Comparison of ENCODE assay signal across 8 cellular contexts in genomic region chr1:34929497-34929852, GRCh38. TPM values are rescaled to one million over a fixed set of nuclear protein-coding genes. Genes with fewer than 3 reads are reported as not detected.
DNase-seq lines count a peak whose midpoint lies in the region; ATAC-seq and TF ChIP-seq lines count a peak whose summit lies in the region.

TSS of gene DLGAP3 (minus strand) at chr1:34929650. CDS start at chr1:34905383, 24,267 bp downstream.

- no peak for ATAC-seq in left colon
- ATAC-seq in HG02973 (IDR thresholded peaks at IDR 0.05; ENCODE audit: unreplicated experiment) = no peak

- WGBS in prostate gland = 1% methylated on average over 39 of the region's 50 CpGs

- H3K27me3 ChIP-seq in prostate gland (replicated peaks; ENCODE audit: insufficient read depth) = peaks cover 17% of the 10 kb centered on the region

- peak within 1 kb of the TSS; percentile 19 to 40 for H3K4me3 ChIP-seq in prostate gland

- TF ChIP-seq CTCF in prostate gland (IDR thresholded peaks at IDR 0.05) = no peak

- intact Hi-C loops in prostate gland (cut with DNase I) (no loop called here), left colon (cut with DNase I, micrococcal nuclease) (no loop called here)

- no peaks in the 10 kb centered on the region for H3K9me3 ChIP-seq in prostate gland

- no peaks in the 10 kb centered on the region for H3K36me3 ChIP-seq in prostate gland

- peaks cover 8% of the 10 kb centered on the region for H3K4me1 ChIP-seq in prostate gland (replicated peaks)

- DNase-seq in DMS53 (lab: John Stamatoyannopoulos, UW) = peak; percentile 82
- no peak for DNase-seq in DMS53 treated with DMSO at 0.1 percent for 48 hours (lab: John Stamatoyannopoulos, UW; ENCODE audit: unreplicated experiment)
- DNase-seq in NCI-H69 (lab: John Stamatoyannopoulos, UW) = peak; percentile 78
- DNase-seq in ecto neural progenitor cell (ENCODE audit: low spot score) = peak; percentile 68
- no peak for DNase-seq in prostate gland (ENCODE audit: low spot score)
- DNase-seq in left colon = no peak
- no peak for DNase-seq in RPMI8226

- TF ChIP-seq POLR2A in prostate gland (IDR thresholded peaks at IDR 0.05) = no peak

- H3K27ac ChIP-seq in prostate gland = no peak within 1 kb of the TSS

RNA-seq across cellular contexts. Expression of gene DLGAP3, which starts in this region (rescaled TPM):
- 1 to 10 TPM in 1 of 2 donors, under 1 TPM in 1; 0.14 to 7.1 TPM for total RNA-seq in prostate gland
- total RNA-seq in left colon = under 1 TPM; 0.24 to 0.28 TPM

Comparison
In these comparisons a context has a peak if more than half of its experiments do, and no peak if none do; other contexts are left out.
1. DNase-seq: peak in DMS53 (single experiment), NCI-H69 (single experiment) and ecto neural progenitor cell (single experiment); none in DMS53 treated with DMSO at 0.1 percent for 48 hours (single experiment), prostate gland (single experiment), left colon (0 of 2) and RPMI8226 (single experiment).